In genomic region chr4:88285235-88285505, GRCh38 we compare ENCODE assay signal across 8 cellular contexts. TPM values are rescaled to one million over a fixed set of nuclear protein-coding genes. Genes with fewer than 3 reads are reported as not detected.
DNase-seq lines count a peak whose midpoint lies in the region; ATAC-seq and TF ChIP-seq lines count a peak whose summit lies in the region.

No MANE protein-coding gene starts in this region.

- peak overlapping the region; percentile 60 to 78 (median 72) for H3K4me3 ChIP-seq in BLaER1 treated with 17β-estradiol and CSF1 and Interleukin-3, amounts not matched to agents 10 nM and 100 nM
- peak overlapping the region; percentile 77 for H3K4me3 ChIP-seq in NB4 (ENCODE audit: low read depth, low read length)
- H3K4me3 ChIP-seq in effector memory CD4-positive, alpha-beta T cell (ENCODE audit: insufficient read depth, low read depth, low read length, poor library complexity, severe bottlenecking), result peak overlapping the region; percentile 54
- peak overlapping the region; percentile 94 for H3K4me3 ChIP-seq in neuron (ENCODE audit: low read length)

- DNase-seq in NB4 (ENCODE audit: low read depth) (no peak), left colon (no peak)
- no peak for DNase-seq in effector memory CD4-positive, alpha-beta T cell

- H3K27me3 ChIP-seq in BLaER1 treated with 17β-estradiol and CSF1 and Interleukin-3, amounts not matched to agents 10 nM and 100 nM, result no peaks in the 10 kb centered on the region
- H3K27me3 ChIP-seq in effector memory CD4-positive, alpha-beta T cell (replicated peaks; ENCODE audit: control insufficient read depth, insufficient read depth, low read length, poor library complexity, severe bottlenecking), result no peaks in the 10 kb centered on the region
- no peaks in the 10 kb centered on the region for H3K27me3 ChIP-seq in neuron (ENCODE audit: insufficient read depth, low read length)

- peaks cover 0 to 5% (median 0%) of the 10 kb centered on the region in 11 experiments; a peak in 7 of 22 replicates for H3K9me3 ChIP-seq in BLaER1 treated with 17β-estradiol and CSF1 and Interleukin-3, amounts not matched to agents 10 nM and 100 nM (replicated peaks in 1 of 11)
- H3K9me3 ChIP-seq in effector memory CD4-positive, alpha-beta T cell (ENCODE audit: control insufficient read depth, low read length), result no peaks in the 10 kb centered on the region
- H3K9me3 ChIP-seq in neuron (ENCODE audit: low read length), result no peaks in the 10 kb centered on the region

- H4K20me1 ChIP-seq in BLaER1 treated with 17β-estradiol and CSF1 and Interleukin-3, amounts not matched to agents 10 nM and 100 nM, result no peaks in the 10 kb centered on the region

- peaks cover 30 to 45% (median 40%) of the 10 kb centered on the region in 10 experiments for H3K4me1 ChIP-seq in BLaER1 treated with 17β-estradiol and CSF1 and Interleukin-3, amounts not matched to agents 10 nM and 100 nM
- H3K4me1 ChIP-seq in effector memory CD4-positive, alpha-beta T cell (ENCODE audit: control insufficient read depth, insufficient read depth, low read length, poor library complexity, severe bottlenecking), result peaks cover 13% of the 10 kb centered on the region
- H3K4me1 ChIP-seq in neuron (ENCODE audit: insufficient read depth, low read length), result peaks cover 12% of the 10 kb centered on the region

- TF ChIP-seq CTCF in NB4 (IDR thresholded peaks at IDR 0.05; ENCODE audit: low read depth, low read length), result no peak

- intact Hi-C loops in left colon (cut with DNase I, micrococcal nuclease), result no loop called here

- no peaks in the 10 kb centered on the region for H3K36me3 ChIP-seq in BLaER1 treated with 17β-estradiol and CSF1 and Interleukin-3, amounts not matched to agents 10 nM and 100 nM
- H3K36me3 ChIP-seq in effector memory CD4-positive, alpha-beta T cell (ENCODE audit: control insufficient read depth, insufficient read depth, low read length), result no peaks in the 10 kb centered on the region
- no peaks in the 10 kb centered on the region for H3K36me3 ChIP-seq in neuron (ENCODE audit: insufficient read depth, low read length)

- no peak for ATAC-seq in left colon
- ATAC-seq in HG03460 (IDR thresholded peaks at IDR 0.05; ENCODE audit: unreplicated experiment), result no peak
- ATAC-seq in HG02763 (IDR thresholded peaks at IDR 0.05; ENCODE audit: unreplicated experiment), result no peak
- no peak for ATAC-seq in HG03097 (IDR thresholded peaks at IDR 0.05; ENCODE audit: low FRiP score, unreplicated experiment)

- H2AFZ ChIP-seq in neuron (ENCODE audit: low read depth, low read length), result peak overlapping the region; percentile 86

- peak overlapping the region; percentile 1 to 87 (median 51); a peak in 19 of 22 replicates for H3K27ac ChIP-seq in BLaER1 treated with 17β-estradiol and CSF1 and Interleukin-3, amounts not matched to agents 10 nM and 100 nM
- H3K27ac ChIP-seq in effector memory CD4-positive, alpha-beta T cell (ENCODE audit: insufficient read depth, low read length, poor library complexity, severe bottlenecking), result peak overlapping the region; percentile 95

- H3K4me2 ChIP-seq in BLaER1 treated with 17β-estradiol and CSF1 and Interleukin-3, amounts not matched to agents 10 nM and 100 nM, result peak overlapping the region; percentile 76 to 86 (median 83)

- no peak for TF ChIP-seq POLR2A in NB4 (IDR thresholded peaks at IDR 0.05; ENCODE audit: extremely low read depth, insufficient read length)

- peak overlapping the region; percentile 45 to 87 (median 68) for H3K9ac ChIP-seq in BLaER1 treated with 17β-estradiol and CSF1 and Interleukin-3, amounts not matched to agents 10 nM and 100 nM

RNA-seq across cellular contexts. Expression of gene PPM1K, which starts 0.8 kb away (rescaled TPM):
- 1 to 10 TPM; 4.7 to 9.9 TPM for total RNA-seq in left colon
